ENCODE assay signal across 9 cellular contexts in the genomic region with DNA sequence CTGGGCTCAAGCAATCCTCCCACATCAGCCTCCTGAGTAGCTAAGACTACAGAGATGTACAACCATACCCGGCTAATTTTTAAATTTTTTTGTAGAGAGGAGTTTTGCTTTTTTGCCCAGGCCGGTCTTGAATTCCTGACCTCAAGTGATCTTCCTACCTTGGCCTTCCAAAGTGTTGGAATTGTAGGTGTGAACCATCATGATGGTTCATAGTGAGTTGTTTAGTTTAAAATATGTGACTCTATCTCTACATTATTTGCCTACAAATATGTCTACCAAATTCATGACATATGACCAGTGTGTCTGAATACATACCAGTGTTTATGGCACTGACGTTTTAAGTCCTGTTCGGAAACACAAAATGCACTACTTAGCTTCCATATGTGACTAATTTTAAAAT.
"Had no signal": no experiment of that assay in that cellular context is flagged by ENCODE, and none has a peak within 500 bp of the region (broad histone marks: within the 10 kb centered on the region; RNA-seq: fewer than 3 reads in every experiment).

No MANE protein-coding gene starts in this region.

- H3K9me3 Mint-ChIP-seq: GM23338, H9, HFFc6 had no signal

- H3K4me1 ChIP-seq: HAP-1 had no signal

- H3K27ac ChIP-seq: GM23248 had no signal

- H3K4me3 Mint-ChIP-seq: GM23338, H9, HFFc6 had no signal

- H3K4me3 ChIP-seq: GM23248, GM23338, HAP-1 had no signal

- H3K9me3 ChIP-seq: HAP-1 had no signal

- H3K9ac ChIP-seq: GM23248 had no signal

- H2AFZ ChIP-seq: GM23248, GM23338 had no signal

- H3K4me1 Mint-ChIP-seq: H9 had no signal

- ATAC-seq: GM23338, HCT116 had no signal

- H3K36me3 ChIP-seq: HAP-1 had no signal

- H3K27ac Mint-ChIP-seq: GM23338, H9 had no signal

- H3K4me2 ChIP-seq: GM23338 had no signal

- DNase-seq: GM23248, GOT3, H7, H9, HCEC 1CT, HFFc6 had no signal
